17 cellular contexts compared by ENCODE assay signal in the genomic region with DNA sequence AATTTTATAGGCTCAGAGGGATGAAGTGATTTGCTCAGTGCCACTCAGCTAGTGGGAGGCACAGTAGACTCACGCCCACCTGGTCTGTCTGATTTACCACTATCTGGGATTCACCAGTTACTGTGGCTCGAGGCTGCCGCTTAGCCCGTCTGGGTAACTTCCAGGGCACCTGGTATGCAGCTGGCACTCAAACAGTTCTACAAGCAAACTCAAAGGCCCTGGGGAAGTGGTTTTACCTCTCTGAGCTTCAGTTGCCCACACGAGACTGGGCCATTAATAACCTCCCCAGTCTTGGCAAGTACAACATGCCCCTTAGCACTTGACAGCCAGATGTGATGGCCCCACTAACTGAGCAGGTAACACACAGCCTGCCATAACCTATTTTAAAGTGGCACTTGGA. TPM values are rescaled to one million over a fixed set of nuclear protein-coding genes. Genes with fewer than 3 reads are reported as not detected.
DNase-seq lines count a peak whose midpoint lies in the region; ATAC-seq and TF ChIP-seq lines count a peak whose summit lies in the region.
"Had no signal": no experiment of that assay in that cellular context is flagged by ENCODE, and none has a peak within 500 bp of the region (broad histone marks: within the 10 kb centered on the region; RNA-seq: fewer than 3 reads in every experiment).

No MANE protein-coding gene starts in this region.

- intact Hi-C loops in body of pancreas (cut with DNase I) (no loop called here), prostate gland (cut with DNase I) (no loop called here)

- peaks cover 3% of the 10 kb centered on the region for H3K36me3 Mint-ChIP-seq in IgD-negative memory B cell
- H3K36me3 Mint-ChIP-seq: activated naive CD8-positive, alpha-beta T cell treated with anti-CD3 and anti-CD28 coated beads for 36 hours; WTC11 had no signal

- H3K27ac ChIP-seq in body of pancreas = peak overlapping the region; percentile 17 to 77 (median 36)
- no peak overlapping the region for H3K27ac ChIP-seq in osteoblast (ENCODE audit: low read depth, low read length)
- no peak overlapping the region for H3K27ac ChIP-seq in prostate gland
- H3K27ac ChIP-seq: GM23248, thoracic aorta had no signal

- H4K20me1 ChIP-seq in osteoblast (ENCODE audit: insufficient read depth, low read length) = peaks cover 11% of the 10 kb centered on the region

- H3K27me3 ChIP-seq in body of pancreas (no peaks in the 10 kb centered on the region), osteoblast (ENCODE audit: insufficient read depth, low read length) (peaks cover 21% of the 10 kb centered on the region), prostate gland (replicated peaks; ENCODE audit: insufficient read depth) (no peaks in the 10 kb centered on the region)

- H3K4me1 Mint-ChIP-seq in IgD-negative memory B cell = peaks cover 30 to 52% (median 35%) of the 10 kb centered on the region in 3 donors

- H2AFZ ChIP-seq in osteoblast (ENCODE audit: low read length) = no peak overlapping the region
- H2AFZ ChIP-seq: GM23248 had no signal

- no peaks in the 10 kb centered on the region for H3K9me3 Mint-ChIP-seq in IgD-negative memory B cell
- H3K9me3 Mint-ChIP-seq: activated naive CD8-positive, alpha-beta T cell treated with anti-CD3 and anti-CD28 coated beads for 36 hours; WTC11 had no signal

- DNase-seq in DMS79 (lab: John Stamatoyannopoulos, UW) = peak; percentile 46
- DNase-seq in body of pancreas = peak in 3 of 4 donors; percentile 23 to 39 (median 36)
- peak; percentile 58 for DNase-seq in osteoblast (ENCODE audit: insufficient read length, low spot score, missing footprints)
- no peak for DNase-seq in ecto neural progenitor cell (ENCODE audit: low spot score)
- no peak for DNase-seq in prostate gland (ENCODE audit: low spot score)
- DNase-seq: activated naive CD8-positive, alpha-beta T cell treated with anti-CD3 and anti-CD28 coated beads for 36 hours; effector CD4-positive, alpha-beta T cell; GM23248; mesenchymal stem cell; NCI-H1436 treated with DMSO at 0.1 percent for 48 hours; stimulated activated CD4-positive, alpha-beta T cell treated with anti-CD3 and anti-CD28 coated beads, Interleukin-4, amount 100 ng/mL, for 1 hour; stimulated activated CD8-positive, alpha-beta memory T cell treated with anti-CD3 and anti-CD28 coated beads, Interleukin-4, amount 100 ng/mL, for 48 hours had no signal

- H3K27ac Mint-ChIP-seq in IgD-negative memory B cell = peak overlapping the region; percentile 48 to 83 (median 77)
- H3K27ac Mint-ChIP-seq: activated naive CD8-positive, alpha-beta T cell treated with anti-CD3 and anti-CD28 coated beads for 36 hours; WTC11 had no signal

- H3K27me3 Mint-ChIP-seq in IgD-negative memory B cell = peaks cover 4% of the 10 kb centered on the region
- H3K27me3 Mint-ChIP-seq: activated naive CD8-positive, alpha-beta T cell treated with anti-CD3 and anti-CD28 coated beads for 36 hours had no signal

- H3K4me1 ChIP-seq in body of pancreas = peaks cover 46% of the 10 kb centered on the region
- H3K4me1 ChIP-seq in osteoblast (ENCODE audit: insufficient read depth, low read length) = peaks cover 20% of the 10 kb centered on the region
- peaks cover 2% of the 10 kb centered on the region for H3K4me1 ChIP-seq in prostate gland (replicated peaks)

- H3K9me3 ChIP-seq in body of pancreas = no peaks in the 10 kb centered on the region
- no peaks in the 10 kb centered on the region for H3K9me3 ChIP-seq in osteoblast (ENCODE audit: low read depth, low read length)
- no peaks in the 10 kb centered on the region for H3K9me3 ChIP-seq in prostate gland
- H3K9me3 ChIP-seq: thoracic aorta had no signal

- H3K79me2 ChIP-seq in osteoblast (ENCODE audit: insufficient read depth, low read length) = no peaks in the 10 kb centered on the region

- no peak for ATAC-seq in body of pancreas
- ATAC-seq in GM21515 (IDR thresholded peaks at IDR 0.05; ENCODE audit: unreplicated experiment) = no peak
- ATAC-seq: Right ventricle myocardium inferior, WTC11 had no signal

- H3K4me3 ChIP-seq in body of pancreas = no peak overlapping the region
- no peak overlapping the region for H3K4me3 ChIP-seq in osteoblast (ENCODE audit: insufficient read depth, low read length)
- no peak overlapping the region for H3K4me3 ChIP-seq in prostate gland
- H3K4me3 ChIP-seq: GM23248, thoracic aorta had no signal

- H3K4me2 ChIP-seq in osteoblast (ENCODE audit: insufficient read depth, low read length) = no peak overlapping the region

- TF ChIP-seq CTCF in body of pancreas (IDR thresholded peaks at IDR 0.05) = no peak
- TF ChIP-seq CTCF in osteoblast (IDR thresholded peaks at IDR 0.05; ENCODE audit: extremely low read depth, low read depth, low read length) = no peak
- TF ChIP-seq CTCF in prostate gland (IDR thresholded peaks at IDR 0.05) = no peak

- TF ChIP-seq POLR2A in body of pancreas (IDR thresholded peaks at IDR 0.05) = no peak
- no peak for TF ChIP-seq POLR2A in prostate gland (IDR thresholded peaks at IDR 0.05)

- WGBS in body of pancreas, 2 donors = 26 to 34% methylated on average over 2 to 5 of the region's 5 CpGs
- 82% methylated on average over 5 of the region's 5 CpGs for WGBS in prostate gland

- no peaks in the 10 kb centered on the region for H3K36me3 ChIP-seq in body of pancreas (replicated peaks in 1 of 2; ENCODE audit: insufficient read depth in 1 of 2, low read depth in 2 of 2)
- no peaks in the 10 kb centered on the region for H3K36me3 ChIP-seq in osteoblast (ENCODE audit: insufficient read depth, low read length)
- no peaks in the 10 kb centered on the region for H3K36me3 ChIP-seq in prostate gland
- H3K36me3 ChIP-seq: thoracic aorta had no signal

- peak overlapping the region; percentile 85 to 98 (median 94) for H3K4me3 Mint-ChIP-seq in IgD-negative memory B cell
- H3K4me3 Mint-ChIP-seq: activated naive CD8-positive, alpha-beta T cell treated with anti-CD3 and anti-CD28 coated beads for 36 hours; WTC11 had no signal

RNA-seq across cellular contexts. Expression of a gene that starts 2.6 kb away (rescaled TPM):
- 27.8 TPM for polyA plus RNA-seq in IgD-negative memory B cell
- total RNA-seq in body of pancreas (10 to 100 TPM; 29.6 to 73.2 TPM), osteoblast (13.4 and 14.1 TPM in 2 replicates), prostate gland (10 to 100 TPM in 1 of 2 donors, 1 to 10 TPM in 1; 1.7 to 14.6 TPM)

RNA-seq across cellular contexts. Expression of a gene that starts 38.9 kb away (rescaled TPM):
- polyA plus RNA-seq in IgD-negative memory B cell = 1.8 TPM
- total RNA-seq in body of pancreas = 100 to 1,000 TPM in 1 of 2 donors, 10 to 100 TPM in 1; 78.3 to 166 TPM
- total RNA-seq in osteoblast = 1,145 and 1,318 TPM in 2 replicates
- total RNA-seq in prostate gland = 100 to 1,000 TPM; 123 to 189 TPM

Comparison
In these comparisons a context has a peak if more than half of its experiments do, and no peak if none do; other contexts are left out.
1. DNase-seq: peak in DMS79 (single experiment), body of pancreas (3 of 4) and osteoblast (single experiment); none in ecto neural progenitor cell (single experiment) and prostate gland (single experiment).
2. H3K27ac ChIP-seq: peak in body of pancreas (4 of 4); none in osteoblast (single experiment) and prostate gland (0 of 2).